ENCODE assay signal across 8 cellular contexts in genomic region chr12:56206373-56207166, GRCh38. TPM values are rescaled to one million over a fixed set of nuclear protein-coding genes. Genes with fewer than 3 reads are reported as not detected.
DNase-seq lines count a peak whose midpoint lies in the region; ATAC-seq and TF ChIP-seq lines count a peak whose summit lies in the region.

No MANE protein-coding gene starts in this region.

- 58 to 61% methylated on average over 15 of the region's 15 CpGs for WGBS in GM23248 (ENCODE audit: low coverage in 1 of 2, low lambda C conversion rate in 2 of 2, missing lambda C conversion rate in 2 of 2), 2 experiments
- WGBS in SK-N-SH (ENCODE audit: low lambda C conversion rate), result 73% methylated on average over 14 of the region's 15 CpGs
- 74 to 80% methylated on average over 11 to 12 of the region's 15 CpGs for WGBS in upper lobe of left lung, 2 donors

- H3K4me1 ChIP-seq in GM23248 (ENCODE audit: insufficient read depth), result peaks cover 8% of the 10 kb centered on the region
- no peaks in the 10 kb centered on the region; a peak in 1 of 4 replicates for H3K4me1 ChIP-seq in SK-N-SH (ENCODE audit: control insufficient read depth in 1 of 2, insufficient read depth in 2 of 2, low read depth in 1 of 2, low read length in 1 of 2)
- no peaks in the 10 kb centered on the region for H3K4me1 ChIP-seq in lower lobe of right lung
- H3K4me1 ChIP-seq in upper lobe of left lung, result peaks cover 0 to 4% (median 0%) of the 10 kb centered on the region in 4 donors

- H3K79me2 ChIP-seq in GM23248 (ENCODE audit: insufficient read depth) (0 out of 2 replicates have a peak, but pooled peaks cover 5% of the 10 kb centered on the region), SK-N-SH (ENCODE audit: insufficient read depth) (no peaks in the 10 kb centered on the region)

- POLR2A ChIA-PET in SK-N-SH (lab: Yijun Ruan, JAX), result interaction anchor here (0.6 to 3.8 kb wide), 3 partner anchors 15 to 140 kb away, joined by 3 to 23 read pairs (median 8); partner anchors contain the start of gene RNF41

- TF ChIP-seq CTCF in C4-2B (conservative IDR thresholded peaks at IDR 0.05) (peak; percentile 64), SK-N-SH (IDR thresholded peaks at IDR 0.05) (peak; percentile 66), lower lobe of right lung (IDR thresholded peaks at IDR 0.05) (peak; percentile 54), upper lobe of left lung (IDR thresholded peaks at IDR 0.05) (peak; percentile 35 to 63 (median 40))

- H3F3A ChIP-seq in GM23248 (ENCODE audit: insufficient read depth) (peaks cover 50% of the 10 kb centered on the region), SK-N-SH (replicated peaks; ENCODE audit: insufficient read depth) (peaks cover 46% of the 10 kb centered on the region)

- H3K9me3 ChIP-seq in GM23248 (ENCODE audit: low read depth), result no peaks in the 10 kb centered on the region
- H3K9me3 ChIP-seq in SK-N-SH, result no peaks in the 10 kb centered on the region
- no peaks in the 10 kb centered on the region for H3K9me3 ChIP-seq in lower lobe of right lung
- H3K9me3 ChIP-seq in upper lobe of left lung, result no peaks in the 10 kb centered on the region

- H3K9me2 ChIP-seq in GM23248 (ENCODE audit: insufficient read depth), result no peaks in the 10 kb centered on the region
- H3K9me2 ChIP-seq in SK-N-SH, result no peaks in the 10 kb centered on the region

- in situ Hi-C loops in GM23248 (cut with MboI), result no loop called here

- H3K9ac ChIP-seq in GM23248, result no peak overlapping the region
- H3K9ac ChIP-seq in SK-N-SH, result no peak overlapping the region

- H4K20me1 ChIP-seq in GM23248 (ENCODE audit: insufficient read depth) (no peaks in the 10 kb centered on the region), SK-N-SH (ENCODE audit: insufficient read depth) (no peaks in the 10 kb centered on the region; the same call in 1 of the 2 replicates)

- intact Hi-C loops in lower lobe of right lung (cut with DNase I), result no loop called here

- ATAC-seq in lower lobe of right lung (peak; percentile 61 to 72), upper lobe of left lung (ENCODE audit: low FRiP score in 2 of 2) (peak in 1 of 2 donors; percentile 82), HG03520 (IDR thresholded peaks at IDR 0.05; ENCODE audit: unreplicated experiment) (no peak), HG02884 (IDR thresholded peaks at IDR 0.05; ENCODE audit: unreplicated experiment) (no peak)

- H3K4me2 ChIP-seq in GM23248 (ENCODE audit: unreplicated experiment) (peak overlapping the region; percentile 26), SK-N-SH (no peak overlapping the region)

- no peak for TF ChIP-seq POLR2A in upper lobe of left lung (IDR thresholded peaks at IDR 0.05)

- DNase-seq in GM23248 (peak; percentile 75), SK-N-SH (peak; percentile 67), cerebellar cortex (ENCODE audit: low spot score) (peak; percentile 66), lower lobe of right lung (no peak), upper lobe of left lung (peak in 1 of 2 donors; percentile 62)

- H3K27ac ChIP-seq in C4-2B (no peak overlapping the region), GM23248 (peak overlapping the region; percentile 41), SK-N-SH (ENCODE audit: low read depth in 2 of 2, low read length in 1 of 2) (peak overlapping the region in 1 of 2 experiments; percentile 29; a peak in 1 of 4 replicates), lower lobe of right lung (no peak overlapping the region), upper lobe of left lung (no peak overlapping the region)

- H3K36me3 ChIP-seq in GM23248 (ENCODE audit: low read depth), result peaks cover 57% of the 10 kb centered on the region
- peaks cover 54 to 58% of the 10 kb centered on the region in 2 experiments for H3K36me3 ChIP-seq in SK-N-SH (replicated peaks in 1 of 2; ENCODE audit: control insufficient read depth in 1 of 2, insufficient read depth in 2 of 2, low read length in 1 of 2)
- peaks cover 70% of the 10 kb centered on the region for H3K36me3 ChIP-seq in lower lobe of right lung
- peaks cover 39 to 73% (median 59%) of the 10 kb centered on the region in 4 donors for H3K36me3 ChIP-seq in upper lobe of left lung

- TF ChIP-seq RAD21 in SK-N-SH (IDR thresholded peaks at IDR 0.05; ENCODE audit: low read length), result peak; percentile 61

- H3K4me3 ChIP-seq in GM23248 (no peak overlapping the region), SK-N-SH (ENCODE audit: low read depth in 2 of 2, low read length in 1 of 2) (no peak overlapping the region), lower lobe of right lung (no peak overlapping the region), upper lobe of left lung (no peak overlapping the region)

- TF ChIP-seq EP300 in SK-N-SH (IDR thresholded peaks at IDR 0.05; ENCODE audit: borderline replicate concordance in 1 of 2, low read depth in 1 of 2, low read length in 1 of 2) (no peak), upper lobe of left lung (IDR thresholded peaks at IDR 0.05) (no peak)

- H3K27me3 ChIP-seq in GM23248 (replicated peaks; ENCODE audit: insufficient read depth) (no peaks in the 10 kb centered on the region), SK-N-SH (ENCODE audit: insufficient read depth) (no peaks in the 10 kb centered on the region), lower lobe of right lung (ENCODE audit: low read depth) (no peaks in the 10 kb centered on the region), upper lobe of left lung (no peaks in the 10 kb centered on the region)

- H2AFZ ChIP-seq in GM23248 (no peak overlapping the region), SK-N-SH (ENCODE audit: low read depth) (no peak overlapping the region)

- CTCF ChIA-PET in SK-N-SH (lab: Yijun Ruan, JAX), result interaction anchor here (0.5 to 7.3 kb wide), 25 partner anchors 8 to 523 kb away, joined by 3 to 123 read pairs (median 3); partner anchors contain the start of genes ANKRD52, COQ10A, MYL6B and RNF41

TF ChIP-seq in SK-N-SH, 30 proteins besides CTCF, POLR2A, EP300 and RAD21:
- TF ChIP-seq FOSL2 (IDR thresholded peaks at IDR 0.05; ENCODE audit: borderline replicate concordance, low read depth) (peak; percentile 37; the same call in 1 of the 2 replicates), SMC3 (IDR thresholded peaks at IDR 0.05; ENCODE audit: low read depth, low read length) (peak; percentile 53), JUND (IDR thresholded peaks at IDR 0.05) (0 out of 2 replicates have a peak, but pooled peaks have one; percentile 7)
- TF ChIP-seq, protein P1, sequence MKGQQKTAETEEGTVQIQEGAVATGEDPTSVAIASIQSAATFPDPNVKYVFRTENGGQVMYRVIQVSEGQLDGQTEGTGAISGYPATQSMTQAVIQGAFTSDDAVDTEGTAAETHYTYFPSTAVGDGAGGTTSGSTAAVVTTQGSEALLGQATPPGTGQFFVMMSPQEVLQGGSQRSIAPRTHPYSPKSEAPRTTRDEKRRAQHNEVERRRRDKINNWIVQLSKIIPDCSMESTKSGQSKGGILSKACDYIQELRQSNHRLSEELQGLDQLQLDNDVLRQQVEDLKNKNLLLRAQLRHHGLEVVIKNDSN (IDR thresholded peaks at IDR 0.05; ENCODE audit: borderline replicate concordance, low read depth), result no peak

RNA-seq across cellular contexts. Expression of gene RNF41, which starts 15.2 kb away (rescaled TPM):
- total RNA-seq in GM23248 (2014; rRNA removed; shearing (Covaris generic)), result 120 and 125 TPM in 2 replicates
- polyA plus RNA-seq in GM23248 (2016; fragmentation: Nextera tagmentation; extraction: Ambion mirVana) (37.6 and 39.4 TPM in 2 replicates), SK-N-SH (2012; rRNA removed) (127 and 147 TPM in 2 replicates)
- polyA plus RNA-seq in SK-N-SH (2012; cell fraction: cytosol; rRNA removed), result 76.4 and 113 TPM in 2 replicates
- polyA plus RNA-seq in SK-N-SH (2012; cell fraction: nucleus; rRNA removed), result 99.8 and 124 TPM in 2 replicates
- total RNA-seq in lower lobe of right lung (49.8 TPM), upper lobe of left lung (10 to 100 TPM; 38.8 to 94.3 (median 62.1) TPM)

RNA-seq across cellular contexts. Expression of gene SMARCC2, which starts 17.3 kb away (rescaled TPM):
- 23.4 and 34.0 TPM in 2 replicates for total RNA-seq in GM23248 (2014; rRNA removed; shearing (Covaris generic))
- polyA plus RNA-seq in GM23248 (2016; fragmentation: Nextera tagmentation; extraction: Ambion mirVana) (64.3 and 66.9 TPM in 2 replicates), SK-N-SH (2012; rRNA removed) (64.3 and 73.0 TPM in 2 replicates)
- polyA plus RNA-seq in SK-N-SH (2012; cell fraction: cytosol; rRNA removed), result 41.9 and 47.1 TPM in 2 replicates
- 145 and 203 TPM in 2 replicates for polyA plus RNA-seq in SK-N-SH (2012; cell fraction: nucleus; rRNA removed)
- total RNA-seq in lower lobe of right lung (115 TPM), upper lobe of left lung (100 to 1,000 TPM in 2 of 6 donors, 10 to 100 TPM in 4; 71.4 to 258 (median 93.9) TPM)

RNA-seq across cellular contexts. Expression of gene NABP2, which starts 17.6 kb away (rescaled TPM):
- 29.9 and 42.1 TPM in 2 replicates for total RNA-seq in GM23248 (2014; rRNA removed; shearing (Covaris generic))
- polyA plus RNA-seq in GM23248 (2016; fragmentation: Nextera tagmentation; extraction: Ambion mirVana) (40.1 and 40.4 TPM in 2 replicates), SK-N-SH (2012; rRNA removed) (49.3 and 52.3 TPM in 2 replicates)
- polyA plus RNA-seq in SK-N-SH (2012; cell fraction: cytosol; rRNA removed), result 52.7 and 53.6 TPM in 2 replicates
- 12.7 and 13.1 TPM in 2 replicates for polyA plus RNA-seq in SK-N-SH (2012; cell fraction: nucleus; rRNA removed)
- total RNA-seq in lower lobe of right lung (20.9 TPM), upper lobe of left lung (10 to 100 TPM in 4 of 6 donors, 1 to 10 TPM in 2; 4.2 to 23.1 (median 17.6) TPM)

RNA-seq across cellular contexts. Expression of gene SLC39A5, which starts 23.3 kb away (rescaled TPM):
- not detected in 2 replicates for total RNA-seq in GM23248 (2014; rRNA removed; shearing (Covaris generic))
- polyA plus RNA-seq in GM23248 (2016; fragmentation: Nextera tagmentation; extraction: Ambion mirVana), result not detected in 2 replicates
- polyA plus RNA-seq in SK-N-SH (2012; rRNA removed), result 0.12 TPM in 1 of 2 replicates, not detected in the other
- polyA plus RNA-seq in SK-N-SH (2012; cell fraction: cytosol; rRNA removed), result not detected in 2 replicates
- polyA plus RNA-seq in SK-N-SH (2012; cell fraction: nucleus; rRNA removed), result 0.59 and 0.77 TPM in 2 replicates
- total RNA-seq in lower lobe of right lung, result not detected
- 1 to 10 TPM in 2 of 6 donors, under 1 TPM in 1, not detected in 3; 0.37 to 1.2 (median 1.1) TPM for total RNA-seq in upper lobe of left lung

RNA-seq across cellular contexts. Expression of gene MYL6, which starts 48.4 kb away (rescaled TPM):
- 2,633 and 2,662 TPM in 2 replicates for total RNA-seq in GM23248 (2014; rRNA removed; shearing (Covaris generic))
- polyA plus RNA-seq in GM23248 (2016; fragmentation: Nextera tagmentation; extraction: Ambion mirVana) (3,948 and 3,969 TPM in 2 replicates), SK-N-SH (2012; rRNA removed) (4,697 and 4,711 TPM in 2 replicates)
- polyA plus RNA-seq in SK-N-SH (2012; cell fraction: cytosol; rRNA removed), result 5,071 and 5,786 TPM in 2 replicates
- 2,747 and 3,220 TPM in 2 replicates for polyA plus RNA-seq in SK-N-SH (2012; cell fraction: nucleus; rRNA removed)
- total RNA-seq in lower lobe of right lung (1,292 TPM), upper lobe of left lung (1,000 to 10,000 TPM in 5 of 6 donors, 100 to 1,000 TPM in 1; 665 to 1,935 (median 1,528) TPM)

Comparison
In these comparisons a context has a peak if more than half of its experiments do, and no peak if none do; other contexts are left out.
1. ATAC-seq: peak in lower lobe of right lung (2 of 2); none in HG03520 (single experiment) and HG02884 (single experiment).
2. Peak in every context shown above with its lines, with median percentiles within 50 percentile points of each other: CTCF ChIP-seq.